In genomic region chr4:125313497-125313896, GRCh38 we compare ENCODE assay signal across 9 cellular contexts. TPM values are rescaled to one million over a fixed set of nuclear protein-coding genes. Genes with fewer than 3 reads are reported as not detected.
A peak's percentile ranks its signal among the peaks of the same experiment; 100 is the strongest.
DNase-seq lines count a peak whose midpoint lies in the region; ATAC-seq and TF ChIP-seq lines count a peak whose summit lies in the region.
"Had no signal": no experiment of that assay in that cellular context is flagged by ENCODE, and none has a peak within 500 bp of the region (broad histone marks: within the 10 kb centered on the region; RNA-seq: fewer than 3 reads in every experiment).

No MANE protein-coding gene starts in this region.

- no peak overlapping the region for H3K27ac Mint-ChIP-seq in activated CD8-positive, alpha-beta T cell treated with anti-CD3 and anti-CD28 coated beads, Interleukin-2, amount 10 ng/mL, durations not matched to agents 7 days and 5 days
- H3K27ac Mint-ChIP-seq: dendritic cell treated with granulocyte-macrophage colony-stimulating factor and Interleukin-4, amounts not matched to agents 40 ng/mL and 50 ng/mL, for 4 days had no signal

- no peaks in the 10 kb centered on the region for H3K9me3 Mint-ChIP-seq in activated CD8-positive, alpha-beta T cell treated with anti-CD3 and anti-CD28 coated beads, Interleukin-2, amount 10 ng/mL, durations not matched to agents 7 days and 5 days (ENCODE audit: insufficient read depth)
- H3K9me3 Mint-ChIP-seq: dendritic cell treated with granulocyte-macrophage colony-stimulating factor and Interleukin-4, amounts not matched to agents 40 ng/mL and 50 ng/mL, for 4 days had no signal

- no peaks in the 10 kb centered on the region for H3F3A ChIP-seq in DOHH2 (ENCODE audit: control insufficient read depth, insufficient read depth)

- CTCF ChIA-PET in activated CD8-positive, alpha-beta T cell treated with anti-CD3 and anti-CD28 coated beads, Interleukin-2, amount 10 ng/mL, durations not matched to agents 7 days and 5 days (lab: Charles Lee): no interaction called here

- H3K27ac ChIP-seq in DOHH2 (ENCODE audit: low read depth, low read length): no peak overlapping the region

- H3K27me3 Mint-ChIP-seq in activated CD8-positive, alpha-beta T cell treated with anti-CD3 and anti-CD28 coated beads, Interleukin-2, amount 10 ng/mL, durations not matched to agents 7 days and 5 days (ENCODE audit: low read depth): peaks cover 43% of the 10 kb centered on the region

- no peaks in the 10 kb centered on the region for H3K36me3 Mint-ChIP-seq in activated CD8-positive, alpha-beta T cell treated with anti-CD3 and anti-CD28 coated beads, Interleukin-2, amount 10 ng/mL, durations not matched to agents 7 days and 5 days (ENCODE audit: low read depth)

- no peaks in the 10 kb centered on the region for H4K20me1 ChIP-seq in DOHH2 (ENCODE audit: control insufficient read depth, insufficient read depth, low read depth, low read length)

- no peaks in the 10 kb centered on the region for H3K36me3 ChIP-seq in DOHH2 (ENCODE audit: control insufficient read depth, low read length)

- H3K9me3 ChIP-seq in DOHH2 (ENCODE audit: control insufficient read depth, insufficient read depth, low read length): peaks cover 4% of the 10 kb centered on the region; the same call in 1 of the 2 replicates

- H3K4me3 Mint-ChIP-seq in activated CD8-positive, alpha-beta T cell treated with anti-CD3 and anti-CD28 coated beads, Interleukin-2, amount 10 ng/mL, durations not matched to agents 7 days and 5 days: peak overlapping the region; percentile 31
- H3K4me3 Mint-ChIP-seq: dendritic cell treated with granulocyte-macrophage colony-stimulating factor and Interleukin-4, amounts not matched to agents 40 ng/mL and 50 ng/mL, for 4 days had no signal

- peaks cover 4% of the 10 kb centered on the region; the same call in 1 of the 2 replicates for H3K27me3 ChIP-seq in DOHH2 (ENCODE audit: control insufficient read depth, low read length)

- H3K4me2 ChIP-seq in DOHH2 (ENCODE audit: low read length): no peak overlapping the region

- peak; percentile 46 for ATAC-seq in GM19452 (IDR thresholded peaks at IDR 0.05; ENCODE audit: unreplicated experiment)
- ATAC-seq in HG03521 (IDR thresholded peaks at IDR 0.05; ENCODE audit: unreplicated experiment): peak; percentile 53
- ATAC-seq in activated CD8-positive, alpha-beta T cell treated with anti-CD3 and anti-CD28 coated beads, Interleukin-2, amount 10 ng/mL, durations not matched to agents 7 days and 5 days: no peak
- ATAC-seq in activated CD4-positive, CD25-positive, alpha-beta regulatory T cell treated with anti-CD3 and anti-CD28 coated beads, Interleukin-2, amount 50 U/mL, for 24 hours: no peak

- H3K4me1 Mint-ChIP-seq in activated CD8-positive, alpha-beta T cell treated with anti-CD3 and anti-CD28 coated beads, Interleukin-2, amount 10 ng/mL, durations not matched to agents 7 days and 5 days (ENCODE audit: low read depth): peaks cover 26% of the 10 kb centered on the region

- H3K4me3 ChIP-seq in DOHH2 (ENCODE audit: low read length): no peak overlapping the region

- intact Hi-C loops in head of caudate nucleus (cut with DNase I): loop anchor here (5.0 kb wide), 1 partner anchor 439 kb away; no protein-coding TSS in a partner anchor

- no peaks in the 10 kb centered on the region for H3K79me2 ChIP-seq in DOHH2 (ENCODE audit: control insufficient read depth, low read length)

- no peaks in the 10 kb centered on the region for H3K9me2 ChIP-seq in DOHH2 (replicated peaks; ENCODE audit: control insufficient read depth, low read length)

- DNase-seq in NCI-H510A treated with DMSO at 0.1 percent for 48 hours (lab: John Stamatoyannopoulos, UW) (peak; percentile 63), head of caudate nucleus (peak in 26 of 42 donors; percentile 12 to 86 (median 58)), retina (peak; percentile 83)
- DNase-seq in activated CD8-positive, alpha-beta T cell treated with anti-CD3 and anti-CD28 coated beads, Interleukin-2, amount 10 ng/mL, durations not matched to agents 7 days and 5 days: peak; percentile 54

- TF ChIP-seq CTCF in DOHH2 (IDR thresholded peaks at IDR 0.05; ENCODE audit: low read depth, low read length, poor library complexity, severe bottlenecking): peak; percentile 77

- POLR2A ChIA-PET in activated CD8-positive, alpha-beta T cell treated with anti-CD3 and anti-CD28 coated beads, Interleukin-2, amount 10 ng/mL, durations not matched to agents 7 days and 5 days (lab: Charles Lee): no interaction called here

- H3K4me1 ChIP-seq in DOHH2 (ENCODE audit: control insufficient read depth, low read length): no peaks in the 10 kb centered on the region

RNA-seq across cellular contexts. Expression of gene FAT4, which starts 1.3 kb away (rescaled TPM):
- not detected for total RNA-seq in activated CD8-positive, alpha-beta T cell treated with anti-CD3 and anti-CD28 coated beads, Interleukin-2, amount 10 ng/mL, durations not matched to agents 7 days and 5 days

Comparison
In these comparisons a context has a peak if more than half of its experiments do, and no peak if none do; other contexts are left out.
1. ATAC-seq: peak in GM19452 (single experiment) and HG03521 (single experiment); none in activated CD8-positive, alpha-beta T cell treated with anti-CD3 and anti-CD28 coated beads, Interleukin-2, amount 10 ng/mL, durations not matched to agents 7 days and 5 days (single experiment) and activated CD4-positive, CD25-positive, alpha-beta regulatory T cell treated with anti-CD3 and anti-CD28 coated beads, Interleukin-2, amount 50 U/mL, for 24 hours (0 of 2).
2. Peak in every context shown above with its lines, with median percentiles within 50 percentile points of each other: DNase-seq.